Comparison of ENCODE assay signal across 8 cellular contexts in the genomic region with DNA sequence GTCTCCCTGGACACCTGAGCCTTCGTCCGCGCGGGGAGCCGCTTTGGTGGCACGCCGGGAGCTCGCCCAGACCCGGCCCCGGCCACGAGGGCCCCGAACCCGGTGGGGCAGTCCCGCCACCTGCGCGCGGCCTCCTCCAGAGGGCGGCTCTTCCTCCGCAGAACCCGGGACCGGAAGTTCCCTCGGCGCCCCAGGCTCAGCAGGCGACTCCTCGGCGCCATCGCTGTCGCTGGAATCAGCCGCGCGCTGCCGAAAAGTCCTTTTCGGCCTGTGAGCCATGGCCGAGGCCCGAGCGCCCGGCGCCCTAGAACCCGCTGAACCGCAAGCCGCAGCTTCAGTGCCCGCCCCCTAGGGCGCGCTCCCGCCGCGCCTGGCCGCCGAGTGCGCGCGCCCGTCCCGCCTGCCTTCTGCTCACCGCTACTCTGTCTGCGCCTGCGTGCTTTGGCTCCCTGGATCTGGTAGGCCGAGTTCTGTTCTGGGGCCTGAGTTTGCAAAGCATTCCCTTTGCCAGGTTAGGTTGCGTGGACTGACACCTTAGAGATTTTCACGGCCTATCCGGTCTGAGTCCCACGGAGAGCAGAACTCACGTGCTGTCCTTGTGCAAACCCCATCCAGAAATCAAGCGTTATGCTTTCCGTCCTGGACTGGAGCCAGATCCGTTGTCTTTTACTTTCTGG. TPM values are rescaled to one million over a fixed set of nuclear protein-coding genes. Genes with fewer than 3 reads are reported as not detected.
DNase-seq lines count a peak whose midpoint lies in the region; ATAC-seq and TF ChIP-seq lines count a peak whose summit lies in the region.

Gene GCFC2 (minus strand): TSS at position 339 of the 677 bp plus-strand sequence. CDS start 60 bp downstream, at position 279.

- no peaks in the 10 kb centered on the region for H3K4me1 ChIP-seq in uterus

- intact Hi-C loops in T-helper 1 cell treated with Interleukin-12 subunit alpha and Interleukin-12 subunit beta and Interleukin-4 antibody, amounts not matched to agents 30 ng/mL and 1 ng/mL, for 36 hours (cut with micrococcal nuclease): loop anchor here (1.0 to 5.0 kb wide), 4 partner anchors 33 to 868 kb away; partner anchors contain the start of genes MRPL19 and POLE4
- intact Hi-C loops in left ventricle myocardium superior (cut with micrococcal nuclease) (no loop called here), uterus (cut with DNase I; ENCODE audit: low total_unique reads) (no loop called here)

- H3K27ac ChIP-seq in uterus: peak within 1 kb of the TSS; percentile 86 to 91

- H3K9me3 ChIP-seq in uterus: no peaks in the 10 kb centered on the region

- ATAC-seq in HG02852 (IDR thresholded peaks at IDR 0.05; ENCODE audit: unreplicated experiment) (peak; percentile 92), left ventricle myocardium superior (peak; percentile 99)

- peak within 1 kb of the TSS; percentile 66 to 82 for H3K4me3 ChIP-seq in uterus

- no peaks in the 10 kb centered on the region for H3K36me3 ChIP-seq in uterus

- H3K27me3 ChIP-seq in uterus: no peaks in the 10 kb centered on the region

- no peak for TF ChIP-seq CTCF in GM13976 (IDR thresholded peaks at IDR 0.05; ENCODE audit: borderline replicate concordance, control extremely low read depth, extremely low read depth, insufficient read depth, missing control alignments)
- peak in 3 of 4 experiments; percentile 28 to 45 (median 36) for TF ChIP-seq CTCF in uterus (IDR thresholded peaks at IDR 0.05)

- in situ Hi-C loops in GM13976 (cut with MboI; ENCODE audit: low sequenced_read_pairs, unreplicated experiment): no loop called here

- TF ChIP-seq POLR2A in uterus (IDR thresholded peaks at IDR 0.05): peak; percentile 27 to 70

- DNase-seq in GM13976 (ENCODE audit: low spot score) (peak; percentile 93), NCI-H1436 treated with DMSO at 0.1 percent for 48 hours (lab: John Stamatoyannopoulos, UW) (peak; percentile 34), amniotic stem cell (lab: John Stamatoyannopoulos, UW) (peak; percentile 52), left ventricle myocardium superior (peak; percentile 95), pulmonary artery endothelial cell (ENCODE audit: low read depth, low spot score) (peak; percentile 49), uterus (peak; percentile 88 to 89)

RNA-seq across cellular contexts. Expression of gene GCFC2, which starts in this region (rescaled TPM):
- total RNA-seq in T-helper 1 cell treated with Interleukin-12 subunit alpha and Interleukin-12 subunit beta and Interleukin-4 antibody, amounts not matched to agents 30 ng/mL and 1 ng/mL, for 36 hours: 26.3 and 30.2 TPM in 2 replicates
- total RNA-seq in left ventricle myocardium superior: 13.6 TPM
- 16.8 and 21.1 TPM in 2 replicates for total RNA-seq in pulmonary artery endothelial cell
- total RNA-seq in uterus: 10 to 100 TPM; 25.1 to 52.1 (median 43.0) TPM

Comparison
In these comparisons a context has a peak if more than half of its experiments do, and no peak if none do; other contexts are left out.
1. Peak in every context shown above with its lines: DNase-seq, ATAC-seq, H3K4me3 ChIP-seq and H3K27ac ChIP-seq.
2. DNase-seq: peak in every context shown above with its lines; median percentile 95 in left ventricle myocardium superior; 93 in GM13976; 88 in uterus; 52 in amniotic stem cell; 49 in pulmonary artery endothelial cell; 34 in NCI-H1436 treated with DMSO at 0.1 percent for 48 hours.